In the genomic region with DNA sequence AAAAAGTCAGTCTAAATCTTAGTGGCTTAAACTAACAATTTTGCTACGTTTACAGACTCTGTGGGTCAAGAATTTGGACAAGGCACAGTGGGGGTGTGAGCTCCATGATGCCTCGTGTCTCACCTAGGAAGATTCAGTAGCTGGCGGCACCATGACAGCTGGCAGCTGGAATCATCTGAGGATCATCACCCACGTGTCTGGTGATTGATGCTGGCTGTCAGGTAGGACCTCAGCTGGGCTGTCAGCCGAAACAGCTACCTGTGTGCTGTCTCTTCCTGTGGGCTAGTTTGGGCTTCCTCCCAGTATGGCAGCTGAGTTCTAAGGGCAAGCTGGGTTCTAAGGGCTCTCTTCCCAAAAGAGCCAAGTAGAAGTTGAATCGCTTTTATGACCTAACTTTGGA, we compare ENCODE assay signal across 20 cellular contexts. TPM values are rescaled to one million over a fixed set of nuclear protein-coding genes. Genes with fewer than 3 reads are reported as not detected.
A peak's percentile ranks its signal among the peaks of the same experiment; 100 is the strongest.
DNase-seq lines count a peak whose midpoint lies in the region; ATAC-seq and TF ChIP-seq lines count a peak whose summit lies in the region.
"Had no signal": no experiment of that assay in that cellular context is flagged by ENCODE, and none has a peak within 500 bp of the region (broad histone marks: within the 10 kb centered on the region; RNA-seq: fewer than 3 reads in every experiment).

No MANE protein-coding gene starts in this region.

- H4K20me1 ChIP-seq in BLaER1 = no peaks in the 10 kb centered on the region
- H4K20me1 ChIP-seq: BLaER1 treated with 17β-estradiol and CSF1 and Interleukin-3, amounts not matched to agents 10 nM and 100 nM had no signal

- H3K9ac ChIP-seq in BLaER1 = no peak overlapping the region
- H3K9ac ChIP-seq: BLaER1 treated with 17β-estradiol and CSF1 and Interleukin-3, amounts not matched to agents 10 nM and 100 nM had no signal

- H3K36me3 ChIP-seq in BLaER1 = no peaks in the 10 kb centered on the region
- no peaks in the 10 kb centered on the region for H3K36me3 ChIP-seq in upper lobe of right lung
- no peaks in the 10 kb centered on the region for H3K36me3 ChIP-seq in BE2C
- no peaks in the 10 kb centered on the region for H3K36me3 ChIP-seq in H7 (replicated peaks; ENCODE audit: control insufficient read depth, insufficient read depth, low read length)
- H3K36me3 ChIP-seq: BLaER1 treated with 17β-estradiol and CSF1 and Interleukin-3, amounts not matched to agents 10 nM and 100 nM had no signal

- no peak overlapping the region for H3K27ac Mint-ChIP-seq in osteocyte (ENCODE audit: unreplicated experiment)
- H3K27ac Mint-ChIP-seq: CD8-positive, alpha-beta T cell; H9 had no signal

- H3K9me3 Mint-ChIP-seq in osteocyte (ENCODE audit: unreplicated experiment) = no peaks in the 10 kb centered on the region
- H3K9me3 Mint-ChIP-seq: CD8-positive, alpha-beta T cell had no signal

- DNase-seq in NCI-H2171 treated with DMSO at 0.1 percent for 48 hours (lab: John Stamatoyannopoulos, UW) (peak; percentile 12), NCI-H2171 (lab: John Stamatoyannopoulos, UW) (no peak), osteocyte (ENCODE audit: extremely low spot score, unreplicated experiment) (peak; percentile 38), upper lobe of right lung (peak; percentile 20), BE2C (no peak), H7 (no peak)
- DNase-seq: AML-193; Calu3; CD8-positive, alpha-beta T cell; DMS79 treated with DMSO at 0.1 percent for 48 hours; GF-D8; GOT3; H9 had no signal

- no peaks in the 10 kb centered on the region for H3K9me3 ChIP-seq in BLaER1
- H3K9me3 ChIP-seq in upper lobe of right lung = no peaks in the 10 kb centered on the region
- H3K9me3 ChIP-seq in BE2C = no peaks in the 10 kb centered on the region
- H3K9me3 ChIP-seq: A549; BLaER1 treated with 17β-estradiol and CSF1 and Interleukin-3, amounts not matched to agents 10 nM and 100 nM had no signal

- intact Hi-C loops in upper lobe of right lung (cut with DNase I) = no loop called here

- no peaks in the 10 kb centered on the region for H3K4me1 Mint-ChIP-seq in osteocyte (ENCODE audit: unreplicated experiment)
- H3K4me1 Mint-ChIP-seq: IgD-negative memory B cell had no signal

- H3K4me1 ChIP-seq in BLaER1 (peaks cover 6% of the 10 kb centered on the region; the same call in 1 of the 2 replicates), upper lobe of right lung (no peaks in the 10 kb centered on the region), BE2C (peaks cover 7% of the 10 kb centered on the region; the same call in 1 of the 2 replicates)
- H3K4me1 ChIP-seq: A549 had no signal

- H3K4me3 Mint-ChIP-seq in osteocyte (ENCODE audit: unreplicated experiment) = no peak overlapping the region
- H3K4me3 Mint-ChIP-seq: CD8-positive, alpha-beta T cell; H9; IgD-negative memory B cell had no signal

- H3K4me3 ChIP-seq in BLaER1 = no peak overlapping the region
- no peak overlapping the region for H3K4me3 ChIP-seq in upper lobe of right lung
- no peak overlapping the region for H3K4me3 ChIP-seq in BE2C (ENCODE audit: low read depth, low read length)
- no peak overlapping the region for H3K4me3 ChIP-seq in H7 (ENCODE audit: insufficient read depth, low read depth, low read length)
- H3K4me3 ChIP-seq: A549; BLaER1 treated with 17β-estradiol and CSF1 and Interleukin-3, amounts not matched to agents 10 nM and 100 nM; GM12878 had no signal

- H3K4me2 ChIP-seq in BLaER1 = 0 out of 2 replicates have a peak overlapping the region, but pooled peaks have one; percentile 21
- H3K4me2 ChIP-seq: A549 had no signal

- TF ChIP-seq CTCF in osteocyte (IDR thresholded peaks at IDR 0.05) (no peak), upper lobe of right lung (IDR thresholded peaks at IDR 0.05) (no peak), BE2C (IDR thresholded peaks at IDR 0.05; ENCODE audit: low read depth, low read length) (no peak)

- H3K27ac ChIP-seq in BLaER1 (no peak overlapping the region), upper lobe of right lung (no peak overlapping the region)
- H3K27ac ChIP-seq: 22Rv1; A549; BLaER1 treated with 17β-estradiol and CSF1 and Interleukin-3, amounts not matched to agents 10 nM and 100 nM had no signal

- H3K27me3 ChIP-seq in BLaER1 (no peaks in the 10 kb centered on the region), upper lobe of right lung (peaks cover 9% of the 10 kb centered on the region), BE2C (no peaks in the 10 kb centered on the region), H7 (ENCODE audit: control insufficient read depth, insufficient read depth, low read length) (no peaks in the 10 kb centered on the region)
- H3K27me3 ChIP-seq: BLaER1 treated with 17β-estradiol and CSF1 and Interleukin-3, amounts not matched to agents 10 nM and 100 nM had no signal

- peaks cover 46% of the 10 kb centered on the region for H3K27me3 Mint-ChIP-seq in osteocyte (ENCODE audit: unreplicated experiment)

- ATAC-seq in upper lobe of right lung = no peak
- ATAC-seq: A549; CD8-positive, alpha-beta T cell; GM12878; HepG2 had no signal

- no peaks in the 10 kb centered on the region for H3K36me3 Mint-ChIP-seq in osteocyte (ENCODE audit: unreplicated experiment)
- H3K36me3 Mint-ChIP-seq: CD8-positive, alpha-beta T cell; IgD-negative memory B cell had no signal

RNA-seq across cellular contexts. Expression of a gene that starts 26.4 kb away (rescaled TPM):
- total RNA-seq in osteocyte = 125 and 134 TPM in 2 replicates
- 61.2 TPM for total RNA-seq in upper lobe of right lung
- polyA plus RNA-seq in BE2C (2012; ENCODE audit: insufficient read depth, insufficient read length, low read depth) = 71.6 TPM
- total RNA-seq in H7 (2014; rRNA removed; shearing (Covaris generic)) = 60.5 and 62.8 TPM in 2 replicates

RNA-seq across cellular contexts. Expression of a gene that starts 43.5 kb away (rescaled TPM):
- total RNA-seq in osteocyte = 32.8 and 36.1 TPM in 2 replicates
- total RNA-seq in upper lobe of right lung = 24.4 TPM
- polyA plus RNA-seq in BE2C (2012; ENCODE audit: insufficient read depth, insufficient read length, low read depth) = 114 TPM
- 32.1 and 38.4 TPM in 2 replicates for total RNA-seq in H7 (2014; rRNA removed; shearing (Covaris generic))

Comparison
In these comparisons a context has a peak if more than half of its experiments do, and no peak if none do; other contexts are left out.
1. DNase-seq: peak in NCI-H2171 treated with DMSO at 0.1 percent for 48 hours (single experiment), osteocyte (single experiment) and upper lobe of right lung (single experiment); none in NCI-H2171 (single experiment), BE2C (single experiment) and H7 (single experiment).